Comparison of ENCODE assay signal across 1 cellular context in genomic region chr6:2990179-2990931, GRCh38.
TF ChIP-seq lines count a peak whose summit lies in the region.

No MANE protein-coding gene starts in this region.

TF ChIP-seq in HEK293, 187 proteins besides CTCF, POLR2A, EP300 and RAD21 (continued from another document and continues in another):
- TF ChIP-seq ZNF560 (tag by site-specific recombination; IDR thresholded peaks at IDR 0.05; ENCODE audit: borderline replicate concordance) (no peak), ZNF707 (tag by site-specific recombination; IDR thresholded peaks at IDR 0.05) (no peak), ZNF280C (tag by site-specific recombination; IDR thresholded peaks at IDR 0.05) (no peak), BCL11A (tag by site-specific recombination; IDR thresholded peaks at IDR 0.05; ENCODE audit: low read depth) (no peak), ZNF549 (tag by site-specific recombination; IDR thresholded peaks at IDR 0.05) (no peak), ZNF266 (tag by site-specific recombination; IDR thresholded peaks at IDR 0.05; ENCODE audit: low read depth) (no peak), BCL6B (tag by site-specific recombination; IDR thresholded peaks at IDR 0.05) (no peak), ZNF558 (tag by site-specific recombination; IDR thresholded peaks at IDR 0.05) (0 out of 2 replicates have a peak, but pooled peaks have one; percentile 2), MEIS1 (CRISPR knock-in tag; IDR thresholded peaks at IDR 0.05; ENCODE audit: borderline replicate concordance) (no peak), PRDM4 (tag by site-specific recombination; IDR thresholded peaks at IDR 0.05) (no peak), ZXDB (tag by site-specific recombination; IDR thresholded peaks at IDR 0.05) (peak; percentile 84), ZNF585B (tag by site-specific recombination; IDR thresholded peaks at IDR 0.05) (no peak), ZNF398 (tag by site-specific recombination; IDR thresholded peaks at IDR 0.05) (no peak), ZSCAN30 (tag by site-specific recombination; IDR thresholded peaks at IDR 0.05) (no peak), ZNF501 (tag by site-specific recombination; IDR thresholded peaks at IDR 0.05) (no peak), ZNF776 (tag by site-specific recombination; IDR thresholded peaks at IDR 0.05; ENCODE audit: borderline replicate concordance) (no peak), ZNF18 (tag by site-specific recombination; IDR thresholded peaks at IDR 0.05) (no peak), ZNF580 (tag by site-specific recombination; IDR thresholded peaks at IDR 0.05) (no peak), ZNF350 (tag by site-specific recombination; IDR thresholded peaks at IDR 0.05) (no peak), ZNF658 (tag by site-specific recombination; IDR thresholded peaks at IDR 0.05) (no peak), ZNF335 (tag by site-specific recombination; conservative IDR thresholded peaks at IDR 0.05) (0 out of 2 replicates have a peak, but pooled peaks have one; percentile 9), ZNF610 (tag by site-specific recombination; IDR thresholded peaks at IDR 0.05; ENCODE audit: borderline replicate concordance) (no peak), ZNF26 (tag by site-specific recombination; IDR thresholded peaks at IDR 0.05) (no peak), ZNF433 (tag by site-specific recombination; IDR thresholded peaks at IDR 0.05; ENCODE audit: low read depth) (no peak), ZBTB20 (tag by site-specific recombination; IDR thresholded peaks at IDR 0.05) (peak; percentile 75), SP7 (tag by site-specific recombination; IDR thresholded peaks at IDR 0.05) (no peak), ZNF777 (tag by site-specific recombination; IDR thresholded peaks at IDR 0.05; ENCODE audit: borderline replicate concordance) (no peak), ZNF677 (tag by site-specific recombination; IDR thresholded peaks at IDR 0.05) (no peak), HOXC10 (CRISPR knock-in tag; IDR thresholded peaks at IDR 0.05) (no peak), ZFP41 (tag by site-specific recombination; IDR thresholded peaks at IDR 0.05; ENCODE audit: borderline replicate concordance) (no peak), SP3 (tag by site-specific recombination; IDR thresholded peaks at IDR 0.05) (no peak), OSR2 (tag by site-specific recombination; IDR thresholded peaks at IDR 0.05) (no peak), ZNF843 (tag by site-specific recombination; IDR thresholded peaks at IDR 0.05) (no peak), PRDM10 (tag by site-specific recombination; IDR thresholded peaks at IDR 0.05) (peak; percentile 82), ZBTB17 (tag by site-specific recombination; IDR thresholded peaks at IDR 0.05) (peak; percentile 48), GLI2 (tag by site-specific recombination; IDR thresholded peaks at IDR 0.05; ENCODE audit: borderline replicate concordance, low read depth) (no peak), ZNF548 (tag by site-specific recombination; IDR thresholded peaks at IDR 0.05) (no peak), ZNF747 (tag by site-specific recombination; IDR thresholded peaks at IDR 0.05) (no peak), ZBTB49 (tag by site-specific recombination; IDR thresholded peaks at IDR 0.05; ENCODE audit: low read depth) (no peak), ZNF10 (tag by site-specific recombination; IDR thresholded peaks at IDR 0.05) (0 out of 2 replicates have a peak, but pooled peaks have one; percentile 22)
